Comparison of ENCODE assay signal across 8 cellular contexts in the genomic region with DNA sequence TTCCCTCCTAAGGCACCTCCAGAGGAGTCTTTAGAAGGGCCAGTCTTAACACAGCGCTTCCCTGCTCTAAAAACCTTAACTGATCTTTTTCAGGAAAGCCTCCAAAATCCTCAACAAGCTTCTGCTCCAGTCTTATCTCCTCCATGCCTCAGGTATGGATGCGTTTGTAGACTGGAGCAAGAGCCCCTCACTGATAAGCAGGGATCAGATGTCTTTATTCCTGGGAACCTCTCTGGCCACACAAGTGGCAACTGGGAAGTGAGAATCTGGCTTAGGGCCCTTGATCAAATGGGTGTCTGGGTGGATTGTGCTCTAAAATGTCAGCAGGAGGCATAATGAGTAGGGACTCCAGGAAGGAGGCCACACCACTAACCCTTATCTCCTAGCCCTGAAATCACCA.
DNase-seq lines count a peak whose midpoint lies in the region; ATAC-seq, FAIRE-seq and TF ChIP-seq lines count a peak whose summit lies in the region.

No MANE protein-coding gene starts in this region.

- no peaks in the 10 kb centered on the region for H3K9me3 Mint-ChIP-seq in stimulated activated naive CD8-positive, alpha-beta T cell treated with anti-CD3 and anti-CD28 coated beads, Interleukin-15, Interleukin-2, amounts not matched to agents 100 ng/mL and 50 ng/mL, for 24 hours

- no peak for DNase-seq in stimulated activated naive CD8-positive, alpha-beta T cell treated with anti-CD3 and anti-CD28 coated beads, Interleukin-15, Interleukin-2, amounts not matched to agents 100 U/mL and 50 U/mL, for 24 hours
- DNase-seq in iPS-NIHi7 (ENCODE audit: extremely low spot score) (peak; percentile 23), D721Med (ENCODE audit: insufficient read length, low spot score) (no peak), SKM-1 (lab: John Stamatoyannopoulos, UW; ENCODE audit: unreplicated experiment) (no peak)
- no peak for DNase-seq in stimulated activated CD8-positive, alpha-beta memory T cell treated with anti-CD3 and anti-CD28 coated beads, Interleukin-4, amount 100 ng/mL, for 48 hours

- H3K4me3 Mint-ChIP-seq in stimulated activated naive CD8-positive, alpha-beta T cell treated with anti-CD3 and anti-CD28 coated beads, Interleukin-15, Interleukin-2, amounts not matched to agents 100 ng/mL and 50 ng/mL, for 24 hours: peak overlapping the region; percentile 81

- no peak overlapping the region for H3K27ac Mint-ChIP-seq in stimulated activated naive CD8-positive, alpha-beta T cell treated with anti-CD3 and anti-CD28 coated beads, Interleukin-15, Interleukin-2, amounts not matched to agents 100 ng/mL and 50 ng/mL, for 24 hours

- no peak for TF ChIP-seq CTCF in VCaP (conservative IDR thresholded peaks at IDR 0.05)
- TF ChIP-seq CTCF in D721Med (IDR thresholded peaks at IDR 0.05; ENCODE audit: insufficient read depth, missing control alignments): no peak

- H3K27me3 Mint-ChIP-seq in stimulated activated naive CD8-positive, alpha-beta T cell treated with anti-CD3 and anti-CD28 coated beads, Interleukin-15, Interleukin-2, amounts not matched to agents 100 ng/mL and 50 ng/mL, for 24 hours: peaks cover 67% of the 10 kb centered on the region

- ATAC-seq in stimulated activated naive CD8-positive, alpha-beta T cell treated with anti-CD3 and anti-CD28 coated beads, Interleukin-15, Interleukin-2, amounts not matched to agents 100 U/mL and 50 U/mL, for 24 hours: no peak
- no peak for ATAC-seq in GM18511 (IDR thresholded peaks at IDR 0.05; ENCODE audit: unreplicated experiment)

- peaks cover 5% of the 10 kb centered on the region for H3K4me1 Mint-ChIP-seq in stimulated activated naive CD8-positive, alpha-beta T cell treated with anti-CD3 and anti-CD28 coated beads, Interleukin-15, Interleukin-2, amounts not matched to agents 100 ng/mL and 50 ng/mL, for 24 hours (ENCODE audit: low read depth)

- peak overlapping the region; percentile 77; the same call in 1 of the 2 replicates for H3K27ac ChIP-seq in VCaP

- no peak for FAIRE-seq in D721Med (lab: Jason Lieb, UNC)

- H3K36me3 Mint-ChIP-seq in stimulated activated naive CD8-positive, alpha-beta T cell treated with anti-CD3 and anti-CD28 coated beads, Interleukin-15, Interleukin-2, amounts not matched to agents 100 ng/mL and 50 ng/mL, for 24 hours (ENCODE audit: low read depth): no peaks in the 10 kb centered on the region
